ENCODE assay signal across 1 cellular context in genomic region chr2:129708221-129708967, GRCh38.
TF ChIP-seq lines count a peak whose summit lies in the region.

No MANE protein-coding gene starts in this region.

TF ChIP-seq in GM23338, 12 proteins besides CTCF, POLR2A, EP300 and RAD21:
- no peak for TF ChIP-seq ETS1 (IDR thresholded peaks at IDR 0.05)
- TF ChIP-seq ZNF331 (CRISPR knock-in tag; IDR thresholded peaks at IDR 0.05; ENCODE audit: low read depth), result no peak
- TF ChIP-seq JUNB (IDR thresholded peaks at IDR 0.05; ENCODE audit: unreplicated experiment), result no peak
- TF ChIP-seq REST (IDR thresholded peaks at IDR 0.05; ENCODE audit: unreplicated experiment), result no peak
- no peak for TF ChIP-seq EZH2 (IDR thresholded peaks at IDR 0.05; ENCODE audit: low read depth, unreplicated experiment)
- no peak for TF ChIP-seq ZNF462 (CRISPR knock-in tag; IDR thresholded peaks at IDR 0.05)
- no peak for TF ChIP-seq CREB1 (CRISPR knock-in tag; IDR thresholded peaks at IDR 0.05; ENCODE audit: low read depth)
- no peak for TF ChIP-seq EZH2phosphoT487 (IDR thresholded peaks at IDR 0.05; ENCODE audit: unreplicated experiment)
- no peak for TF ChIP-seq STAT1 (IDR thresholded peaks at IDR 0.05; ENCODE audit: unreplicated experiment)
- TF ChIP-seq ZNF114 (CRISPR knock-in tag; IDR thresholded peaks at IDR 0.05), result no peak
- TF ChIP-seq NANOG (IDR thresholded peaks at IDR 0.05; ENCODE audit: borderline replicate concordance), result no peak
- no peak for TF ChIP-seq POLR2AphosphoS5 (IDR thresholded peaks at IDR 0.05; ENCODE audit: low read depth)
